Comparison of ENCODE assay signal across 9 cellular contexts in the genomic region with DNA sequence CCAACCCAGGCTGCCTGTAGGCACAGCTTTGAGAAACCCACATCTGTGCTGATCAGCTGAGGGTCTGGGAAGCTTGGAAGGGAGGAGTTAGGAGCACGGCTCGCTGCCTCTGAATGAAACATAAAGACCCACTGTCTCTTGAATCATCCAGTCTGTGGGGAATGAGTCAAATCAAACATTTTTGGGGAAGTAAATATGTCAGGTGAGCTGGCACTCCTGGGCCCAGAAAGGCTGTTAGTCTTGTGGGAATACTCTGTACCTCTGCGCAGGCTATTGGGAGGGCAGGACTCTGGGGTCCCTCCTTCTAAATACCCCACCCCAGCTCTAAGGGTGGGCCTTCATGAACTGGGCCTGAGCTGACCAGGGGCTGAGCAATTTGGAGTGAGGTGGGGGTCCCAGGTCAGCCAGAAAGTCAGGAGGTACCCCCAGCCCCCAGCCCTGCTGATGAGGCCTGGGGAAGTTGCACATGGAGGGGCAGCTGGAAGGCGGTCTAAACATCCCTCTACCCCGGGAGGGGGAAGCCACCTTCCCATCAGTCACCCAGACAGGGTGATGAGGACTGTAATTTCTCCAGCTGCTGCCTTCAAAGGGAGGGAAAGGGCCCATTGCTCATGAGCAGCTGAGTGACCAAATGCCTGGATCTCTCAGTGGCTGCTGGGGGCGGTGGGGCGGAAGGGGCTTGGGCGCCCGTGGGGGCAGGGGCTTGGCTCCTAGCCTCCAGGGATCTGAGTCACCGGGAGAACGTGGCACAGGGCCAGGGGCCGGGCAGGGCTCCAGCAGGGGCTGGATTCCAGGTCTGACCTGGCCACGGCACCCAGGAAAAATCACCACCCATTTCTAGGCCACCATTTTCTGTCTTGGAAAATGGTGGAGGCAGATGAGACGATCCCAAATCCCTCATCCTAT. TPM values are rescaled to one million over a fixed set of nuclear protein-coding genes. Genes with fewer than 3 reads are reported as not detected.
DNase-seq lines count a peak whose midpoint lies in the region; ATAC-seq and TF ChIP-seq lines count a peak whose summit lies in the region.
"Had no signal": no experiment of that assay in that cellular context is flagged by ENCODE, and none has a peak within 500 bp of the region (broad histone marks: within the 10 kb centered on the region; RNA-seq: fewer than 3 reads in every experiment).

No MANE protein-coding gene starts in this region.

- H3K4me3 Mint-ChIP-seq in stimulated activated naive B cell treated with anti-CD40 and anti-IgM and Interleukin-4, amounts not matched to agents 10 μg/mL and 1 μg/mL and 100 μg/mL, for 72 hours = peak overlapping the region in 1 of 2 donors; percentile 70
- H3K4me3 Mint-ChIP-seq: neural crest cell had no signal

- peak; percentile 87 to 89 for ATAC-seq in stimulated activated naive B cell treated with anti-CD40 and anti-IgM and Interleukin-4, amounts not matched to agents 10 μg/mL and 1 μg/mL and 100 μg/mL, for 72 hours (replicated peaks)
- ATAC-seq in GM21381 (IDR thresholded peaks at IDR 0.05; ENCODE audit: unreplicated experiment) = no peak

- DNase-seq in NCI-H2171 treated with DMSO at 0.1 percent for 48 hours (lab: John Stamatoyannopoulos, UW) = peak; percentile 29
- DNase-seq in NCI-H2171 (lab: John Stamatoyannopoulos, UW) = no peak
- DNase-seq in NCI-H1105 (lab: John Stamatoyannopoulos, UW) = peak; percentile 83
- DNase-seq in epithelial cell of esophagus (ENCODE audit: low read depth) = peak; percentile 88
- peak; percentile 51 for DNase-seq in stimulated activated naive B cell treated with anti-CD40 and anti-IgM and Interleukin-4, amounts not matched to agents 10 μg/mL and 1 μg/mL and 100 μg/mL, for 72 hours
- DNase-seq in lower leg skin (ENCODE audit: low spot score in 2 of 2) = no peak
- DNase-seq in activated CD4-positive, alpha-beta T cell treated with anti-CD3 and anti-CD28 coated beads for 1 hour = no peak

- H3K27me3 Mint-ChIP-seq in stimulated activated naive B cell treated with anti-CD40 and anti-IgM and Interleukin-4, amounts not matched to agents 10 μg/mL and 1 μg/mL and 100 μg/mL, for 72 hours = peaks cover 35 to 44% of the 10 kb centered on the region in 2 donors

- TF ChIP-seq CTCF in epithelial cell of esophagus (IDR thresholded peaks at IDR 0.05; ENCODE audit: insufficient read depth, low read depth, low read length, missing control alignments) (no peak), lower leg skin (IDR thresholded peaks at IDR 0.05) (no peak)

- H3K4me3 ChIP-seq in epithelial cell of esophagus (ENCODE audit: low read length) (no peak overlapping the region), lower leg skin (ENCODE audit: low read depth, poor library complexity, severe bottlenecking) (no peak overlapping the region)

- H3K9me3 Mint-ChIP-seq in stimulated activated naive B cell treated with anti-CD40 and anti-IgM and Interleukin-4, amounts not matched to agents 10 μg/mL and 1 μg/mL and 100 μg/mL, for 72 hours = no peaks in the 10 kb centered on the region
- H3K9me3 Mint-ChIP-seq: neural crest cell had no signal

- intact Hi-C loops in lower leg skin (cut with DNase I; ENCODE audit: low total_unique reads) = no loop called here

- peaks cover 36 to 38% of the 10 kb centered on the region in 2 donors for H3K4me1 Mint-ChIP-seq in stimulated activated naive B cell treated with anti-CD40 and anti-IgM and Interleukin-4, amounts not matched to agents 10 μg/mL and 1 μg/mL and 100 μg/mL, for 72 hours

- no peaks in the 10 kb centered on the region for H3K36me3 Mint-ChIP-seq in stimulated activated naive B cell treated with anti-CD40 and anti-IgM and Interleukin-4, amounts not matched to agents 10 μg/mL and 1 μg/mL and 100 μg/mL, for 72 hours

- 57 to 62% methylated on average over 8 to 11 of the region's 14 CpGs for WGBS in lower leg skin, 2 donors

- TF ChIP-seq POLR2A in lower leg skin (IDR thresholded peaks at IDR 0.05) = no peak

- peak overlapping the region; percentile 94 for H3K27ac Mint-ChIP-seq in stimulated activated naive B cell treated with anti-CD40 and anti-IgM and Interleukin-4, amounts not matched to agents 10 μg/mL and 1 μg/mL and 100 μg/mL, for 72 hours

RNA-seq across cellular contexts. Expression of a gene that starts 10.8 kb away (rescaled TPM):
- total RNA-seq in lower leg skin = under 1 TPM in 2 of 4 donors, not detected in 2; 0.17 to 0.42 TPM

RNA-seq across cellular contexts. Expression of a gene that starts 31.6 kb away (rescaled TPM):
- total RNA-seq in lower leg skin = not detected
- total RNA-seq: neural crest cell had no signal

Comparison
In these comparisons a context has a peak if more than half of its experiments do, and no peak if none do; other contexts are left out.
1. DNase-seq: peak in NCI-H2171 treated with DMSO at 0.1 percent for 48 hours (single experiment), NCI-H1105 (single experiment), epithelial cell of esophagus (single experiment) and stimulated activated naive B cell treated with anti-CD40 and anti-IgM and Interleukin-4, amounts not matched to agents 10 μg/mL and 1 μg/mL and 100 μg/mL, for 72 hours (single experiment); none in NCI-H2171 (single experiment), lower leg skin (0 of 2) and activated CD4-positive, alpha-beta T cell treated with anti-CD3 and anti-CD28 coated beads for 1 hour (single experiment).